7 cellular contexts compared by ENCODE assay signal in genomic region chr18:27750014-27750413, GRCh38.
A peak's percentile ranks its signal among the peaks of the same experiment; 100 is the strongest.
DNase-seq lines count a peak whose midpoint lies in the region; FAIRE-seq and TF ChIP-seq lines count a peak whose summit lies in the region.

No MANE protein-coding gene starts in this region.

- intact Hi-C loops in kidney (cut with DNase I): no loop called here
- intact Hi-C loops in lower leg skin (cut with DNase I; ENCODE audit: low total_unique reads): no loop called here

- no peak overlapping the region for H3K9ac ChIP-seq in kidney (ENCODE audit: low read length in 2 of 2)

- TF ChIP-seq POLR2A in GM12891 (IDR thresholded peaks at IDR 0.05; ENCODE audit: low read depth, low read length) (no peak), lower leg skin (IDR thresholded peaks at IDR 0.05) (no peak)

- FAIRE-seq in GM12891 (lab: Jason Lieb, UNC): peak; percentile 20
- no peak for FAIRE-seq in kidney (lab: Jason Lieb, UNC)

- WGBS in lower leg skin, 2 donors: 0 to 5% methylated on average over 3 of the region's 3 CpGs

- H3K4me3 ChIP-seq in kidney (ENCODE audit: low read length in 2 of 2): no peak overlapping the region
- no peak overlapping the region for H3K4me3 ChIP-seq in lower leg skin (ENCODE audit: low read depth, poor library complexity, severe bottlenecking)

- peak; percentile 44 for TF ChIP-seq CTCF in kidney (IDR thresholded peaks at IDR 0.05; ENCODE audit: borderline replicate concordance, extremely low read depth, insufficient read depth)
- no peak for TF ChIP-seq CTCF in lower leg skin (IDR thresholded peaks at IDR 0.05)

- DNase-seq in GM12891 (ENCODE audit: insufficient read length, low spot score) (no peak), NCI-H146 (lab: John Stamatoyannopoulos, UW) (peak; percentile 62), amniotic stem cell (lab: John Stamatoyannopoulos, UW) (peak; percentile 81), kidney (no peak), DMS79 treated with DMSO at 0.1 percent for 48 hours (lab: John Stamatoyannopoulos, UW) (no peak), lower leg skin (ENCODE audit: low spot score in 2 of 2) (no peak)
- no peak for DNase-seq in stimulated activated naive CD4-positive, alpha-beta T cell (lab: John Stamatoyannopoulos, UW)

- no peaks in the 10 kb centered on the region for H3K36me3 ChIP-seq in kidney (ENCODE audit: control insufficient read depth in 1 of 2, insufficient read depth in 2 of 2, low read length in 2 of 2)

- no peaks in the 10 kb centered on the region for H3K9me3 ChIP-seq in kidney (ENCODE audit: control insufficient read depth in 1 of 2, low read length in 2 of 2)

- H3K27ac ChIP-seq in kidney (ENCODE audit: low read depth in 2 of 2, low read length in 2 of 2): no peak overlapping the region

- H3K4me1 ChIP-seq in kidney (ENCODE audit: control insufficient read depth in 1 of 2, insufficient read depth in 1 of 2, low read depth in 1 of 2, low read length in 2 of 2): no peaks in the 10 kb centered on the region

TF ChIP-seq in GM12891, 5 proteins besides CTCF, POLR2A, EP300 and RAD21:
- TF ChIP-seq PAX5 (IDR thresholded peaks at IDR 0.05; ENCODE audit: insufficient read depth, low read length, severe bottlenecking) (no peak), POLR2AphosphoS5 (IDR thresholded peaks at IDR 0.05; ENCODE audit: low read depth, low read length) (no peak)

Comparison
In these comparisons a context has a peak if more than half of its experiments do, and no peak if none do; other contexts are left out.
1. DNase-seq: peak in NCI-H146 (single experiment) and amniotic stem cell (single experiment); none in GM12891 (single experiment), kidney (single experiment), DMS79 treated with DMSO at 0.1 percent for 48 hours (single experiment), lower leg skin (0 of 2) and stimulated activated naive CD4-positive, alpha-beta T cell (0 of 6).